Comparison of ENCODE assay signal across 14 cellular contexts in genomic region chr3:151107701-151108100, GRCh38.
"Had no signal": no experiment of that assay in that cellular context is flagged by ENCODE, and none has a peak within 500 bp of the region (broad histone marks: within the 10 kb centered on the region; RNA-seq: fewer than 3 reads in every experiment).

No MANE protein-coding gene starts in this region.

- H3K9me3 ChIP-seq: colonic mucosa, pancreas had no signal

- ATAC-seq: left lobe of liver, pancreas had no signal

- H3K4me1 ChIP-seq: colonic mucosa, pancreas had no signal

- H3K4me3 Mint-ChIP-seq: activated naive CD4-positive, alpha-beta T cell treated with anti-CD3 and anti-CD28 coated beads, Interleukin-2, amount 10 ng/mL, durations not matched to agents 7 days and 5 days; stimulated activated naive CD8-positive, alpha-beta T cell treated with anti-CD3 and anti-CD28 coated beads, Interleukin-15, Interleukin-2, amounts not matched to agents 100 ng/mL and 50 ng/mL, for 24 hours had no signal

- H3K9me3 Mint-ChIP-seq: activated naive CD4-positive, alpha-beta T cell treated with anti-CD3 and anti-CD28 coated beads, Interleukin-2, amount 10 ng/mL, durations not matched to agents 7 days and 5 days; activated T-helper 2 cell treated with anti-CD3 and anti-CD28 coated beads, Interferon-gamma antibody, Interleukin-2, Interleukin-4, amounts not matched to agents 10 μg/mL and 5 μg/mL and 100 μg/mL, durations not matched to agents 14 hours and 24 hours and 36 hours; stimulated activated naive CD8-positive, alpha-beta T cell treated with anti-CD3 and anti-CD28 coated beads, Interleukin-15, Interleukin-2, amounts not matched to agents 100 ng/mL and 50 ng/mL, for 24 hours had no signal

- H3K36me3 ChIP-seq: colonic mucosa, pancreas had no signal

- H3K4me1 Mint-ChIP-seq: activated naive CD4-positive, alpha-beta T cell treated with anti-CD3 and anti-CD28 coated beads, Interleukin-2, amount 10 ng/mL, durations not matched to agents 7 days and 5 days had no signal

- H3K27me3 ChIP-seq: colonic mucosa, pancreas had no signal

- H3K4me3 ChIP-seq: colonic mucosa, pancreas had no signal

- H3K36me3 Mint-ChIP-seq: activated naive CD4-positive, alpha-beta T cell treated with anti-CD3 and anti-CD28 coated beads, Interleukin-2, amount 10 ng/mL, durations not matched to agents 7 days and 5 days had no signal

- H3K27ac Mint-ChIP-seq: activated naive CD4-positive, alpha-beta T cell treated with anti-CD3 and anti-CD28 coated beads, Interleukin-2, amount 10 ng/mL, durations not matched to agents 7 days and 5 days; activated T-helper 2 cell treated with anti-CD3 and anti-CD28 coated beads, Interferon-gamma antibody, Interleukin-2, Interleukin-4, amounts not matched to agents 10 μg/mL and 5 μg/mL and 100 μg/mL, durations not matched to agents 14 hours and 24 hours and 36 hours; stimulated activated naive CD8-positive, alpha-beta T cell treated with anti-CD3 and anti-CD28 coated beads, Interleukin-15, Interleukin-2, amounts not matched to agents 100 ng/mL and 50 ng/mL, for 24 hours had no signal

- H3K27ac ChIP-seq: colonic mucosa, pancreas had no signal

- H3K27me3 Mint-ChIP-seq: stimulated activated naive CD8-positive, alpha-beta T cell treated with anti-CD3 and anti-CD28 coated beads, Interleukin-15, Interleukin-2, amounts not matched to agents 100 ng/mL and 50 ng/mL, for 24 hours had no signal

- DNase-seq: activated CD4-positive, CD25-positive, alpha-beta regulatory T cell; activated naive CD4-positive, alpha-beta T cell treated with anti-CD3 and anti-CD28 coated beads, Interleukin-2, amount 10 ng/mL, durations not matched to agents 7 days and 5 days; caudate nucleus; colonic mucosa; effector memory CD4-positive, alpha-beta T cell; glutamatergic neuron; mammary epithelial cell; pancreas; stimulated activated CD4-positive, alpha-beta T cell treated with anti-CD3 and anti-CD28 coated beads, Interleukin-4, amount 100 ng/mL, for 1 hour; stimulated activated CD8-positive, alpha-beta memory T cell treated with anti-CD3 and anti-CD28 coated beads, Interleukin-4, amount 100 ng/mL, for 48 hours; T-helper 2 cell had no signal
